In genomic region chr6:41626917-41627316, GRCh38 we compare ENCODE assay signal across 19 cellular contexts. TPM values are rescaled to one million over a fixed set of nuclear protein-coding genes. Genes with fewer than 3 reads are reported as not detected.
DNase-seq lines count a peak whose midpoint lies in the region; ATAC-seq and TF ChIP-seq lines count a peak whose summit lies in the region.
"Had no signal": no experiment of that assay in that cellular context is flagged by ENCODE, and none has a peak within 500 bp of the region (broad histone marks: within the 10 kb centered on the region; RNA-seq: fewer than 3 reads in every experiment).

No MANE protein-coding gene starts in this region.

- TF ChIP-seq CTCF in upper lobe of right lung (IDR thresholded peaks at IDR 0.05) (no peak), dorsolateral prefrontal cortex (IDR thresholded peaks at IDR 0.05 in 54 of 56, conservative IDR thresholded peaks at IDR 0.05 in 2 of 56; ENCODE audit: low read depth in 1 of 56, partially characterized antibody in 56 of 56) (no peak), omental fat pad (IDR thresholded peaks at IDR 0.05) (no peak)

- peak; percentile 22 for DNase-seq in NCI-H1694 treated with DMSO at 0.1 percent for 48 hours (lab: John Stamatoyannopoulos, UW)
- DNase-seq in NCI-H1694 (lab: John Stamatoyannopoulos, UW): no peak
- DNase-seq in NCI-H345 treated with DMSO at 0.1 percent for 48 hours (lab: John Stamatoyannopoulos, UW; ENCODE audit: unreplicated experiment): peak; percentile 17
- peak; percentile 86 for DNase-seq in epithelial cell of prostate (ENCODE audit: low read depth, low spot score)
- DNase-seq in upper lobe of right lung: peak; percentile 15
- no peak for DNase-seq in dorsolateral prefrontal cortex
- DNase-seq in omental fat pad (ENCODE audit: low spot score): no peak
- DNase-seq: 8988T; activated CD8-positive, alpha-beta memory T cell treated with anti-CD3 and anti-CD28 coated beads for 24 hours; gastrocnemius medialis; NCI-H2081 treated with DMSO at 0.1 percent for 48 hours; spleen; T-cell had no signal

- no peaks in the 10 kb centered on the region for H3K4me1 ChIP-seq in upper lobe of right lung

- no peak for ATAC-seq in upper lobe of right lung
- no peak for ATAC-seq in HG03139 (IDR thresholded peaks at IDR 0.05; ENCODE audit: unreplicated experiment)
- no peak for ATAC-seq in omental fat pad (ENCODE audit: low FRiP score)
- ATAC-seq: gastrocnemius medialis; stimulated activated effector memory CD8-positive, alpha-beta T cell treated with anti-CD3 and anti-CD28 coated beads, Interleukin-12 subunit alpha, Interleukin-12 subunit beta, amount 100 ng/mL, for 72 hours; T-cell; WTC11 had no signal

- intact Hi-C loops in upper lobe of right lung (cut with DNase I): no loop called here
- intact Hi-C loops in dorsolateral prefrontal cortex (cut with DNase I): no loop called here

- H3K36me3 ChIP-seq in upper lobe of right lung: no peaks in the 10 kb centered on the region
- H3K36me3 ChIP-seq: gastrocnemius medialis, spleen, tibial nerve had no signal

- no peaks in the 10 kb centered on the region for H3K27me3 ChIP-seq in upper lobe of right lung
- H3K27me3 ChIP-seq in dorsolateral prefrontal cortex: peaks cover 0 to 50% (median 0%) of the 10 kb centered on the region in 45 donors

- H3K27ac ChIP-seq in epithelial cell of prostate: peak overlapping the region; percentile 84
- no peak overlapping the region for H3K27ac ChIP-seq in upper lobe of right lung
- H3K27ac ChIP-seq in dorsolateral prefrontal cortex: no peak overlapping the region
- H3K27ac ChIP-seq: C4-2B, gastrocnemius medialis, spleen, tibial nerve had no signal

- H3K4me3 ChIP-seq in upper lobe of right lung: no peak overlapping the region
- no peak overlapping the region for H3K4me3 ChIP-seq in dorsolateral prefrontal cortex
- H3K4me3 ChIP-seq: gastrocnemius medialis, spleen, tibial nerve had no signal

- no peaks in the 10 kb centered on the region for H3K9me3 ChIP-seq in upper lobe of right lung
- H3K9me3 ChIP-seq: gastrocnemius medialis, tibial nerve had no signal

RNA-seq across cellular contexts. Expression of gene MDFI, which starts 11.4 kb away (rescaled TPM):
- 11.0 TPM for total RNA-seq in upper lobe of right lung
- 10 to 100 TPM in 1 of 120 experiments, 1 to 10 TPM in 100, under 1 TPM in 18, not detected in 1; 0.46 to 11.7 (median 2.2) TPM for total RNA-seq in dorsolateral prefrontal cortex
- total RNA-seq in omental fat pad: 100 to 1,000 TPM in 1 of 4 donors, 10 to 100 TPM in 3; 24.3 to 120 (median 45.3) TPM
- total RNA-seq: activated T-helper 1 cell treated with anti-CD3 and anti-CD28 coated beads, Interleukin-12 subunit alpha, Interleukin-12 subunit beta, Interleukin-2, Interleukin-4 antibody, amounts not matched to agents 30 ng/mL and 10 ng/mL and 1 ng/mL, durations not matched to agents 14 hours and 24 hours and 36 hours; T-cell had no signal

Comparison
In these comparisons a context has a peak if more than half of its experiments do, and no peak if none do; other contexts are left out.
1. DNase-seq: peak in NCI-H1694 treated with DMSO at 0.1 percent for 48 hours (single experiment), NCI-H345 treated with DMSO at 0.1 percent for 48 hours (single experiment), epithelial cell of prostate (single experiment) and upper lobe of right lung (single experiment); none in NCI-H1694 (single experiment), dorsolateral prefrontal cortex (0 of 10) and omental fat pad (single experiment).